ENCODE assay signal across 8 cellular contexts in the genomic region with DNA sequence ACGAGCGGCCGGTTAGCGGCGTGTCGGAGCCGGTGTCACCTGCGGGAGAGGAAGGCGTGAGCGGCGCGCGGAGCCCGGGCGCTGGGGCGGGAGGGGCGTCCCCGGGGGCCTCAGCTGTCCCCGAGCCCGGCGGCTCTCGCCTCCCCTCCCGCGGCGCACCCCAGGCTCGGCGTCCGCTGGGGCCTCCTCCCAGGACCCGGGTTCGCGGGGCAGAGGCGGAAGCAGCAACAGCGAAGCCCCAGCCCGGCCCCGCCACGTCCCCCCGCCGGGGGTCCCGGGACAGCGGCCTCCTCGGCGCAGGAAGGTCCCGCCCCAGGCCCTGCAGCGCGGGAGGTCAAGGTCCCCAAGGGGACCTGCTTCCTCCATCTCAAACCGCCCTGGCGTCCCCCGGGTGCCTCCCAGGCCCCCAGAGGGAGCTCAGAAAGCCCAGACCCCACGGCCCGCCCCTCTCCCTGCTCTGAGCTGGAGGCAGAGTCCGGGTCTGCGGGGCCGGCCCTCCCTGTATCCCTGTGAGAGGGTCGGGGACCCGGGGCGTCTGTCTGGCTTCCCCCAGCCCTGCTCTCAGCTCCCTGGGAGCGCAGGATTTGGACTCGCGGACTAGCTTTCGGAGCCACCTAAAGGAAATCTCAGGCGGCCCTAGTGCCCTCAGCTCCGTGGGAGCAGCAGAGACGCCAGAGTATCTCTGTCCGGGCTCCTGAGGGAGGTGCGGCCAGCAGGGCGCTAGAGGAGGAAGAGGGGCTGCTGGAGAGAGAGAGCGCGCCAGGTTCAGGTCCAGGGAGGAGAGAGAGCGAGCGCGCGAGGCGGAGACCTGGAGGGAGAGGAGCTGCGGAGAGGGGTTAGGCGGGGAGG. TPM values are rescaled to one million over a fixed set of nuclear protein-coding genes. Genes with fewer than 3 reads are reported as not detected.
A peak's percentile ranks its signal among the peaks of the same experiment; 100 is the strongest.
DNase-seq lines count a peak whose midpoint lies in the region; ATAC-seq and TF ChIP-seq lines count a peak whose summit lies in the region.

No MANE protein-coding gene starts in this region.

- peak overlapping the region; percentile 95 for H3K4me3 ChIP-seq in upper lobe of right lung

- H3K27me3 ChIP-seq in upper lobe of right lung = peaks cover 16% of the 10 kb centered on the region

- TF ChIP-seq CTCF in activated CD8-positive, alpha-beta T cell treated with anti-CD3 and anti-CD28 coated beads for 36 hours (IDR thresholded peaks at IDR 0.05) = no peak
- TF ChIP-seq CTCF in upper lobe of right lung (IDR thresholded peaks at IDR 0.05) = no peak

- H3K36me3 Mint-ChIP-seq in activated CD8-positive, alpha-beta T cell treated with anti-CD3 and anti-CD28 coated beads for 36 hours (ENCODE audit: low read depth) = peaks cover 33% of the 10 kb centered on the region

- CTCF ChIA-PET in activated CD8-positive, alpha-beta T cell treated with anti-CD3 and anti-CD28 coated beads for 36 hours (lab: Charles Lee) = interaction anchor here (1.0 to 3.3 kb wide), 5 partner anchors 25 to 157 kb away, joined by 4 to 28 read pairs (median 5); no protein-coding TSS in a partner anchor

- peaks cover 2% of the 10 kb centered on the region for H3K27me3 Mint-ChIP-seq in activated CD8-positive, alpha-beta T cell treated with anti-CD3 and anti-CD28 coated beads for 36 hours

- intact Hi-C loops in activated CD8-positive, alpha-beta T cell treated with anti-CD3 and anti-CD28 coated beads for 36 hours (cut with micrococcal nuclease) = no loop called here
- intact Hi-C loops in upper lobe of right lung (cut with DNase I) = no loop called here

- peak overlapping the region; percentile 32 for H3K27ac Mint-ChIP-seq in activated CD8-positive, alpha-beta T cell treated with anti-CD3 and anti-CD28 coated beads for 36 hours

- H3K27ac ChIP-seq in upper lobe of right lung = peak overlapping the region; percentile 51

- peak overlapping the region; percentile 89 for H3K4me3 Mint-ChIP-seq in activated CD8-positive, alpha-beta T cell treated with anti-CD3 and anti-CD28 coated beads for 36 hours

- ATAC-seq in HG02623 (IDR thresholded peaks at IDR 0.05; ENCODE audit: unreplicated experiment) (peak; percentile 21), esophagus mucosa (peak; percentile 3), upper lobe of right lung (peak; percentile 45)
- ATAC-seq in activated CD8-positive, alpha-beta T cell treated with anti-CD3 and anti-CD28 coated beads for 36 hours = peak; percentile 50

- H3K36me3 ChIP-seq in upper lobe of right lung = no peaks in the 10 kb centered on the region

- H3K9me3 ChIP-seq in upper lobe of right lung = no peaks in the 10 kb centered on the region

- POLR2A ChIA-PET in activated CD8-positive, alpha-beta T cell treated with anti-CD3 and anti-CD28 coated beads for 36 hours (lab: Charles Lee) = interaction anchor here (0.6 to 2.2 kb wide), 12 partner anchors 9 to 188 kb away, joined by 3 to 7 read pairs (median 4); a partner anchor contains a TSS

- peaks cover 20% of the 10 kb centered on the region for H3K4me1 Mint-ChIP-seq in activated CD8-positive, alpha-beta T cell treated with anti-CD3 and anti-CD28 coated beads for 36 hours (ENCODE audit: low read depth)

- DNase-seq in SHP77 (lab: John Stamatoyannopoulos, UW) (peak; percentile 25 to 41), SHP77 treated with DMSO at 0.1 percent for 48 hours (lab: John Stamatoyannopoulos, UW) (no peak), NAMALWA (ENCODE audit: low spot score) (peak; percentile 63), myocyte (ENCODE audit: low read depth) (peak; percentile 50), upper lobe of right lung (no peak)
- peak; percentile 47 for DNase-seq in activated CD8-positive, alpha-beta T cell treated with anti-CD3 and anti-CD28 coated beads for 36 hours

- H3K9me3 Mint-ChIP-seq in activated CD8-positive, alpha-beta T cell treated with anti-CD3 and anti-CD28 coated beads for 36 hours = no peaks in the 10 kb centered on the region

- peaks cover 18% of the 10 kb centered on the region for H3K4me1 ChIP-seq in upper lobe of right lung

RNA-seq across cellular contexts. Expression of a gene that starts 30.6 kb away (rescaled TPM):
- 10 to 100 TPM; 65.9 to 67.6 TPM for total RNA-seq in activated CD8-positive, alpha-beta T cell treated with anti-CD3 and anti-CD28 coated beads for 36 hours
- total RNA-seq in esophagus mucosa (37.4 TPM), myocyte (67.8 and 71.0 TPM in 2 replicates), upper lobe of right lung (59.5 TPM)
- 58.6 TPM for polyA plus RNA-seq in myocyte (2012)

RNA-seq across cellular contexts. Expression of a gene that starts 50.7 kb away (rescaled TPM):
- 1 to 10 TPM; 3.2 to 3.3 TPM for total RNA-seq in activated CD8-positive, alpha-beta T cell treated with anti-CD3 and anti-CD28 coated beads for 36 hours
- total RNA-seq in esophagus mucosa (1.6 TPM), myocyte (5.4 and 6.8 TPM in 2 replicates), upper lobe of right lung (1.0 TPM)
- 1.5 TPM for polyA plus RNA-seq in myocyte (2012)

Comparison
In these comparisons a context has a peak if more than half of its experiments do, and no peak if none do; other contexts are left out.
1. DNase-seq: peak in SHP77 (2 of 2), NAMALWA (single experiment), activated CD8-positive, alpha-beta T cell treated with anti-CD3 and anti-CD28 coated beads for 36 hours (single experiment) and myocyte (single experiment); none in SHP77 treated with DMSO at 0.1 percent for 48 hours (single experiment) and upper lobe of right lung (single experiment).
2. Peak in every context shown above with its lines, with median percentiles within 50 percentile points of each other: ATAC-seq.